26 cellular contexts compared by ENCODE assay signal in the genomic region with DNA sequence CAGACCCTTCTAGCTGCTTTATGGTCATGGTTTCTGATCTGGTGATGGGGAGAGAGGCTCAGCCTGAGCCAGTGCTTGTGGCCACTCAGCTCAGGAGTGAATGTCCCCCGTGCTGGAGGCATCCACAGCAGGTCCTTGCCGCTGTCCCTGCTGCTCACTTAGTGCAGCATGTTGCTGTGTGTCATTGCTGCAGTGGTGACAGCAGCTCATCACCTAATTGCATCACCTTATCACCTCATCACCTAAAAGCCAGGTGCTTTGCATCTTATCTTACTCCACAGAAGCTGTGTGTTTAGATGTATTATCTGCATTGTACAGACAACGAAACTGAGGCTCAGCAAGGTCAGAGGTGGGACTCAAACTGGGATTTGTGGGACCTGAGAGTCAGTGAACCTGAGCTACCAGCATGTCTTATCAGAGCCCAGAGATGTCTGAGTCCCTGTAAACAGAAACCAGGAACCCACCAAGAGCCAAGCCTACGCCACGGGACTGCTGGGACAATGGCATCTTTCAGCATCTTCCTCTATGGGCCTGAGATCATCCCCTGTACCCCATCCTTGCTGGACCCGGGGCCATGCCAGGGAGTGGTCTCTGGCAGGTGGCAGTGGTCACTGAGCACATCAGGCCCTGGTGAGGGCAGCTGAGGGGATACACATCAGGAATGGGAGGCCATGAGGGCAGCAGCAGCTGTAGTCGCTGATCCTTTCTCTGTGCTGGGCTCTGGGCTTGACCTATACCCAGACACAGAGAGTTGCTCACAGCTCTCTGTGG. TPM values are rescaled to one million over a fixed set of nuclear protein-coding genes. Genes with fewer than 3 reads are reported as not detected.
A peak's percentile ranks its signal among the peaks of the same experiment; 100 is the strongest.
DNase-seq lines count a peak whose midpoint lies in the region; ATAC-seq and TF ChIP-seq lines count a peak whose summit lies in the region.
"Had no signal": no experiment of that assay in that cellular context is flagged by ENCODE, and none has a peak within 500 bp of the region (broad histone marks: within the 10 kb centered on the region; RNA-seq: fewer than 3 reads in every experiment).

No MANE protein-coding gene starts in this region.

- H3K9me3 Mint-ChIP-seq in activated CD8-positive, alpha-beta memory T cell treated with anti-CD3 and anti-CD28 coated beads, Interleukin-2, amount 10 ng/mL, durations not matched to agents 7 days and 5 days (ENCODE audit: low read depth), result no peaks in the 10 kb centered on the region
- H3K9me3 Mint-ChIP-seq in endodermal cell, result no peaks in the 10 kb centered on the region
- H3K9me3 Mint-ChIP-seq in progenitor cell of endocrine pancreas (ENCODE audit: low read depth), result no peaks in the 10 kb centered on the region
- H3K9me3 Mint-ChIP-seq: activated naive CD8-positive, alpha-beta T cell treated with anti-CD3 and anti-CD28 coated beads, Interleukin-2, amount 50 U/mL, for 24 hours; activated T-helper 17 cell treated with anti-CD3 and anti-CD28 coated beads, Interleukin-2, amount 50 U/mL, for 72 hours; CD8-positive, alpha-beta memory T cell; natural killer cell treated with Interleukin-12 subunit alpha and Interleukin-12 subunit beta and Interleukin-15 and Interleukin-18, amount 100 ng/mL, for 72 hours had no signal

- no peak overlapping the region for H3K9ac ChIP-seq in endodermal cell (ENCODE audit: extremely low read depth, low read length, poor library complexity, severe bottlenecking)
- H3K9ac ChIP-seq: KMS-11, parathyroid adenoma had no signal

- intact Hi-C loops in posterior cingulate gyrus (cut with DNase I), result no loop called here

- H3K27ac Mint-ChIP-seq in activated CD8-positive, alpha-beta memory T cell treated with anti-CD3 and anti-CD28 coated beads, Interleukin-2, amount 10 ng/mL, durations not matched to agents 7 days and 5 days, result no peak overlapping the region
- no peak overlapping the region for H3K27ac Mint-ChIP-seq in endodermal cell
- H3K27ac Mint-ChIP-seq in progenitor cell of endocrine pancreas, result no peak overlapping the region
- H3K27ac Mint-ChIP-seq: activated naive CD8-positive, alpha-beta T cell treated with anti-CD3 and anti-CD28 coated beads, Interleukin-2, amount 50 U/mL, for 24 hours; activated T-helper 17 cell treated with anti-CD3 and anti-CD28 coated beads, Interleukin-2, amount 50 U/mL, for 72 hours; CD8-positive, alpha-beta memory T cell; natural killer cell treated with Interleukin-12 subunit alpha and Interleukin-12 subunit beta and Interleukin-15 and Interleukin-18, amount 100 ng/mL, for 72 hours had no signal

- CTCF ChIA-PET in activated CD8-positive, alpha-beta memory T cell treated with anti-CD3 and anti-CD28 coated beads, Interleukin-2, amount 10 ng/mL, durations not matched to agents 7 days and 5 days (lab: Charles Lee), result interaction anchor here (1.7 kb wide), 1 partner anchor 13 kb away, joined by 3 read pairs; no protein-coding TSS in a partner anchor

- H3K27ac ChIP-seq in endodermal cell (ENCODE audit: low read depth, low read length), result no peak overlapping the region
- H3K27ac ChIP-seq: KMS-11, parathyroid adenoma, SJCRH30, transverse colon had no signal

- no peak overlapping the region for H3K4me3 Mint-ChIP-seq in activated CD8-positive, alpha-beta memory T cell treated with anti-CD3 and anti-CD28 coated beads, Interleukin-2, amount 10 ng/mL, durations not matched to agents 7 days and 5 days
- H3K4me3 Mint-ChIP-seq in endodermal cell, result no peak overlapping the region
- no peak overlapping the region for H3K4me3 Mint-ChIP-seq in progenitor cell of endocrine pancreas (ENCODE audit: low read depth)
- H3K4me3 Mint-ChIP-seq: activated naive CD8-positive, alpha-beta T cell treated with anti-CD3 and anti-CD28 coated beads, Interleukin-2, amount 50 U/mL, for 24 hours; activated T-helper 17 cell treated with anti-CD3 and anti-CD28 coated beads, Interleukin-2, amount 50 U/mL, for 72 hours; CD8-positive, alpha-beta memory T cell; natural killer cell treated with Interleukin-12 subunit alpha and Interleukin-12 subunit beta and Interleukin-15 and Interleukin-18, amount 100 ng/mL, for 72 hours had no signal

- H3K36me3 Mint-ChIP-seq in activated CD8-positive, alpha-beta memory T cell treated with anti-CD3 and anti-CD28 coated beads, Interleukin-2, amount 10 ng/mL, durations not matched to agents 7 days and 5 days, result no peaks in the 10 kb centered on the region
- H3K36me3 Mint-ChIP-seq in endodermal cell (ENCODE audit: low read depth) (no peaks in the 10 kb centered on the region), progenitor cell of endocrine pancreas (ENCODE audit: insufficient read depth) (no peaks in the 10 kb centered on the region)
- H3K36me3 Mint-ChIP-seq: CD8-positive, alpha-beta memory T cell; natural killer cell treated with Interleukin-12 subunit alpha and Interleukin-12 subunit beta and Interleukin-15 and Interleukin-18, amount 100 ng/mL, for 72 hours had no signal

- H3K36me3 ChIP-seq in H7 (replicated peaks; ENCODE audit: control insufficient read depth, insufficient read depth, low read length) (no peaks in the 10 kb centered on the region), endodermal cell (ENCODE audit: control insufficient read depth, insufficient read depth, low read length) (no peaks in the 10 kb centered on the region)
- H3K36me3 ChIP-seq: SJCRH30, transverse colon had no signal

- no peak for TF ChIP-seq CTCF in endodermal cell (conservative IDR thresholded peaks at IDR 0.05)
- no peak for TF ChIP-seq CTCF in progenitor cell of endocrine pancreas (IDR thresholded peaks at IDR 0.05; ENCODE audit: unreplicated experiment)

- DNase-seq in activated CD8-positive, alpha-beta memory T cell treated with anti-CD3 and anti-CD28 coated beads, Interleukin-2, amount 10 ng/mL, durations not matched to agents 7 days and 5 days, result peak; percentile 34
- DNase-seq in activated CD8-positive, alpha-beta memory T cell treated with anti-CD3 and anti-CD28 coated beads for 24 hours, result no peak
- peak; percentile 30 for DNase-seq in H7
- peak; percentile 44 for DNase-seq in endodermal cell
- peak in 6 of 10 donors; percentile 5 to 66 (median 23) for DNase-seq in posterior cingulate gyrus
- no peak for DNase-seq in progenitor cell of endocrine pancreas (ENCODE audit: low spot score, unreplicated experiment)
- no peak for DNase-seq in kidney tubule cell (ENCODE audit: low spot score)
- DNase-seq: activated CD4-positive, alpha-beta T cell treated with anti-CD3 and anti-CD28 coated beads for 48 hours; activated naive CD8-positive, alpha-beta T cell treated with anti-CD3 and anti-CD28 coated beads, Interleukin-2, amount 50 U/mL, for 24 hours; CD8-positive, alpha-beta memory T cell; DMS53; GF-D8; GOT3; NCI-H1436 treated with DMSO at 0.1 percent for 48 hours; SJCRH30; transverse colon had no signal

- no peak for ATAC-seq in activated CD8-positive, alpha-beta memory T cell treated with anti-CD3 and anti-CD28 coated beads, Interleukin-2, amount 10 ng/mL, durations not matched to agents 7 days and 5 days
- no peak for ATAC-seq in GM21717 (IDR thresholded peaks at IDR 0.05; ENCODE audit: unreplicated experiment)
- ATAC-seq: activated naive CD8-positive, alpha-beta T cell treated with anti-CD3 and anti-CD28 coated beads, Interleukin-2, amount 50 U/mL, for 24 hours; activated T-helper 17 cell treated with anti-CD3 and anti-CD28 coated beads, Interleukin-2, amount 50 U/mL, for 72 hours; Panc1 had no signal

- peaks cover 14% of the 10 kb centered on the region for H3K27me3 Mint-ChIP-seq in activated CD8-positive, alpha-beta memory T cell treated with anti-CD3 and anti-CD28 coated beads, Interleukin-2, amount 10 ng/mL, durations not matched to agents 7 days and 5 days
- H3K27me3 Mint-ChIP-seq in endodermal cell (ENCODE audit: insufficient read depth) (peaks cover 38% of the 10 kb centered on the region), progenitor cell of endocrine pancreas (peaks cover 71% of the 10 kb centered on the region)

- no peaks in the 10 kb centered on the region for H3K9me3 ChIP-seq in endodermal cell (ENCODE audit: control insufficient read depth, low read length)
- H3K9me3 ChIP-seq: SJCRH30, transverse colon had no signal

- no peaks in the 10 kb centered on the region for H3K4me1 Mint-ChIP-seq in activated CD8-positive, alpha-beta memory T cell treated with anti-CD3 and anti-CD28 coated beads, Interleukin-2, amount 10 ng/mL, durations not matched to agents 7 days and 5 days
- peaks cover 1% of the 10 kb centered on the region for H3K4me1 Mint-ChIP-seq in endodermal cell
- no peaks in the 10 kb centered on the region for H3K4me1 Mint-ChIP-seq in progenitor cell of endocrine pancreas (ENCODE audit: low read depth)
- H3K4me1 Mint-ChIP-seq: activated T-helper 17 cell treated with anti-CD3 and anti-CD28 coated beads, Interleukin-2, amount 50 U/mL, for 72 hours had no signal

- peaks cover 2% of the 10 kb centered on the region for H3K4me1 ChIP-seq in endodermal cell (ENCODE audit: control insufficient read depth, insufficient read depth, low read length)
- H3K4me1 ChIP-seq: parathyroid adenoma had no signal

- H3K27me3 ChIP-seq in H7 (ENCODE audit: control insufficient read depth, insufficient read depth, low read length) (peaks cover 14% of the 10 kb centered on the region), endodermal cell (ENCODE audit: control insufficient read depth, insufficient read depth, low read length, poor library complexity, severe bottlenecking) (peaks cover 48% of the 10 kb centered on the region)
- H3K27me3 ChIP-seq: SJCRH30 had no signal

- 89 to 90% methylated on average over 5 to 7 of the region's 7 CpGs for WGBS in endodermal cell (ENCODE audit: insufficient coverage in 1 of 2, insufficient read length in 1 of 2), 2 experiments

- H3K4me3 ChIP-seq in H7 (ENCODE audit: insufficient read depth, low read depth, low read length), result no peak overlapping the region
- H3K4me3 ChIP-seq in endodermal cell (ENCODE audit: low read length), result no peak overlapping the region
- H3K4me3 ChIP-seq: SJCRH30, transverse colon had no signal

RNA-seq across cellular contexts. Expression of a gene that starts 6.5 kb away (rescaled TPM):
- total RNA-seq in activated CD8-positive, alpha-beta memory T cell treated with anti-CD3 and anti-CD28 coated beads, Interleukin-2, amount 10 ng/mL, durations not matched to agents 7 days and 5 days, result not detected
- not detected in 2 replicates for total RNA-seq in H7 (2014; rRNA removed; shearing (Covaris generic))
- total RNA-seq in endodermal cell (1 to 10 TPM; 3.0 to 3.6 TPM), progenitor cell of endocrine pancreas (0.26 and 0.38 TPM in 2 replicates)
- 0.53 TPM for polyA plus RNA-seq in endodermal cell (2013, experiment 1 of 2)
- polyA plus RNA-seq in endodermal cell (2013, experiment 2 of 2), result 0.70 TPM
- total RNA-seq: A172; activated T-helper 17 cell treated with anti-CD3 and anti-CD28 coated beads, Interleukin-2, amount 50 U/mL, for 72 hours; CD8-positive, alpha-beta memory T cell; HT-29; natural killer cell treated with Interleukin-12 subunit alpha and Interleukin-12 subunit beta and Interleukin-15 and Interleukin-18, amount 100 ng/mL, for 72 hours; NCI-H460; T-helper 1 cell treated with Interleukin-12 subunit alpha and Interleukin-12 subunit beta and Interleukin-4 antibody, amounts not matched to agents 30 ng/mL and 1 ng/mL, for 36 hours had no signal

Comparison
In these comparisons a context has a peak if more than half of its experiments do, and no peak if none do; other contexts are left out.
1. DNase-seq: peak in activated CD8-positive, alpha-beta memory T cell treated with anti-CD3 and anti-CD28 coated beads, Interleukin-2, amount 10 ng/mL, durations not matched to agents 7 days and 5 days (single experiment), H7 (single experiment), endodermal cell (single experiment) and posterior cingulate gyrus (6 of 10); none in activated CD8-positive, alpha-beta memory T cell treated with anti-CD3 and anti-CD28 coated beads for 24 hours (single experiment), progenitor cell of endocrine pancreas (single experiment) and kidney tubule cell (single experiment).